Comparison of ENCODE assay signal across 18 cellular contexts in the genomic region with DNA sequence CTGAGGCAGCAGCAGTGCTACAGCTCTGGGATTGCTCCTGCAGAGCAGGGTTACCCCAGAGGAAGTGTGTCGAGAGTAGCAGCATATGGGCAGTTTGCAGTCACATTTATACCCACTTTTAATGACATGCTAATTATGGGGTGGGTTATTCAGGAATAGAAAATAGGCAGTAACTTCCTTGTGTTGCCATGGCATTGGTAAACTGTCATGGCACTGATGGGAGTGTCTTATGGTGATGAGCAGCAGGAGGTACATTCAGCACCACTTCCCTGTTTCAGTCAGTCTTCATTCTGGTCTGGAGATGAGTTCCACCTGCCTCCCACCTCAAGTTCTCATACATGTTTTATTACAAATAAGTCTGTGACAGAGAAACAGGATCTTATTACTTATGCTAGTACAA. TPM values are rescaled to one million over a fixed set of nuclear protein-coding genes. Genes with fewer than 3 reads are reported as not detected.
DNase-seq lines count a peak whose midpoint lies in the region; ATAC-seq lines count a peak whose summit lies in the region.
"Had no signal": no experiment of that assay in that cellular context is flagged by ENCODE, and none has a peak within 500 bp of the region (broad histone marks: within the 10 kb centered on the region; RNA-seq: fewer than 3 reads in every experiment).

No MANE protein-coding gene starts in this region.

- no peak overlapping the region for H2BK5ac ChIP-seq in mesenchymal stem cell (ENCODE audit: low read depth, low read length, poor library complexity, severe bottlenecking)

- peak; percentile 42 for ATAC-seq in GM18498 (IDR thresholded peaks at IDR 0.05; ENCODE audit: unreplicated experiment)
- peak; percentile 43 for ATAC-seq in HG03175 (IDR thresholded peaks at IDR 0.05; ENCODE audit: unreplicated experiment)
- peak; percentile 72 for ATAC-seq in memory B cell (ENCODE audit: low read depth)
- no peak for ATAC-seq in GM21360 (IDR thresholded peaks at IDR 0.05; ENCODE audit: unreplicated experiment)
- ATAC-seq in naive thymus-derived CD8-positive, alpha-beta T cell, result no peak
- no peak for ATAC-seq in HG02981 (IDR thresholded peaks at IDR 0.05; ENCODE audit: unreplicated experiment)

- H4K8ac ChIP-seq in mesenchymal stem cell (ENCODE audit: low read length), result no peak overlapping the region

- H3K4me1 Mint-ChIP-seq in memory B cell, result peaks cover 16% of the 10 kb centered on the region
- peaks cover 0 to 13% (median 1%) of the 10 kb centered on the region in 4 donors for H3K4me1 Mint-ChIP-seq in naive thymus-derived CD8-positive, alpha-beta T cell

- H3K27ac ChIP-seq in mesenchymal stem cell (ENCODE audit: low read length, poor library complexity, severe bottlenecking), result no peak overlapping the region
- H3K27ac ChIP-seq: dorsolateral prefrontal cortex, left ventricle myocardium inferior, WERI-Rb-1 had no signal

- no peaks in the 10 kb centered on the region for H3K36me3 ChIP-seq in mesenchymal stem cell (ENCODE audit: control insufficient read depth in 1 of 2, insufficient read depth in 2 of 2, low read depth in 1 of 2, low read length in 2 of 2)
- H3K36me3 ChIP-seq: HAP-1, left ventricle myocardium inferior, WERI-Rb-1 had no signal

- peaks cover 4% of the 10 kb centered on the region for H3K27me3 Mint-ChIP-seq in memory B cell
- H3K27me3 Mint-ChIP-seq in naive thymus-derived CD8-positive, alpha-beta T cell, result peaks cover 0 to 14% (median 4%) of the 10 kb centered on the region in 5 donors

- H3K4ac ChIP-seq in mesenchymal stem cell (ENCODE audit: low read depth in 1 of 2, low read length in 2 of 2), result no peak overlapping the region

- no peak overlapping the region for H2BK120ac ChIP-seq in mesenchymal stem cell (ENCODE audit: low read depth, low read length)

- no peak overlapping the region for H3K9ac ChIP-seq in mesenchymal stem cell (ENCODE audit: low read length)

- H3K18ac ChIP-seq in mesenchymal stem cell (ENCODE audit: low read depth in 1 of 2, low read length in 2 of 2), result no peak overlapping the region

- H3K36me3 Mint-ChIP-seq in memory B cell, result peaks cover 3% of the 10 kb centered on the region
- peaks cover 0 to 6% (median 0%) of the 10 kb centered on the region in 3 donors for H3K36me3 Mint-ChIP-seq in naive thymus-derived CD8-positive, alpha-beta T cell

- H3K79me1 ChIP-seq in mesenchymal stem cell (replicated peaks; ENCODE audit: low read length, poor library complexity, severe bottlenecking), result no peaks in the 10 kb centered on the region

- H4K91ac ChIP-seq in mesenchymal stem cell (ENCODE audit: low read length), result no peak overlapping the region

- H3K4me1 ChIP-seq in mesenchymal stem cell (ENCODE audit: control insufficient read depth, insufficient read depth, low read depth, low read length), result no peaks in the 10 kb centered on the region
- H3K4me1 ChIP-seq: HAP-1, left ventricle myocardium inferior had no signal

- peaks cover 5% of the 10 kb centered on the region for H3K9me3 Mint-ChIP-seq in memory B cell
- H3K9me3 Mint-ChIP-seq in naive thymus-derived CD8-positive, alpha-beta T cell, result peaks cover 0 to 6% (median 0%) of the 10 kb centered on the region in 9 donors
- H3K9me3 Mint-ChIP-seq: activated T-helper 1 cell treated with anti-CD3 and anti-CD28 coated beads, Interleukin-12 subunit alpha, Interleukin-12 subunit beta, Interleukin-2, Interleukin-4 antibody, amounts not matched to agents 30 ng/mL and 10 ng/mL and 1 ng/mL, durations not matched to agents 14 hours and 24 hours and 36 hours had no signal

- no peak overlapping the region for H3K4me3 ChIP-seq in mesenchymal stem cell (ENCODE audit: insufficient read depth in 1 of 2, low read depth in 1 of 2, low read length in 2 of 2)
- H3K4me3 ChIP-seq: dorsolateral prefrontal cortex, HAP-1, left ventricle myocardium inferior had no signal

- peaks cover 0 to 4% of the 10 kb centered on the region in 2 experiments for H3K27me3 ChIP-seq in mesenchymal stem cell (ENCODE audit: control insufficient read depth in 1 of 2, insufficient read depth in 1 of 2, low read length in 2 of 2)
- H3K27me3 ChIP-seq: dorsolateral prefrontal cortex had no signal

- no peak overlapping the region for H2BK15ac ChIP-seq in mesenchymal stem cell (ENCODE audit: low read depth, poor library complexity, severe bottlenecking)

- peak; percentile 40 for DNase-seq in NCI-H526 treated with DMSO at 0.1 percent for 48 hours (lab: John Stamatoyannopoulos, UW)
- DNase-seq in memory B cell (ENCODE audit: low spot score in 2 of 2), result peak in 1 of 2 donors; percentile 31
- no peak for DNase-seq in mesenchymal stem cell
- no peak for DNase-seq in naive thymus-derived CD8-positive, alpha-beta T cell
- DNase-seq: activated CD8-positive, alpha-beta memory T cell treated with anti-CD3 and anti-CD28 coated beads for 24 hours; dorsolateral prefrontal cortex; erythroblast; left ventricle myocardium inferior; SHP77; stimulated activated CD4-positive, alpha-beta T cell treated with anti-CD3 and anti-CD28 coated beads, Interleukin-4, amount 100 ng/mL, for 1 hour; T-helper 1 cell; WERI-Rb-1 had no signal

- POLR2A ChIA-PET in naive thymus-derived CD8-positive, alpha-beta T cell (lab: Charles Lee), result no interaction called here

- no peak overlapping the region for H3K4me2 ChIP-seq in mesenchymal stem cell (ENCODE audit: low read length, poor library complexity, severe bottlenecking)

- H3K9me3 ChIP-seq in mesenchymal stem cell (ENCODE audit: control insufficient read depth, low read length), result no peaks in the 10 kb centered on the region
- H3K9me3 ChIP-seq: HAP-1, left ventricle myocardium inferior had no signal

- no peak overlapping the region for H2BK12ac ChIP-seq in mesenchymal stem cell (ENCODE audit: low read length in 2 of 2)

- H3K27ac Mint-ChIP-seq in memory B cell, result peak overlapping the region; percentile 57
- H3K27ac Mint-ChIP-seq in naive thymus-derived CD8-positive, alpha-beta T cell, result peak overlapping the region in 1 of 10 donors; percentile 29
- H3K27ac Mint-ChIP-seq: activated T-helper 1 cell treated with anti-CD3 and anti-CD28 coated beads, Interleukin-12 subunit alpha, Interleukin-12 subunit beta, Interleukin-2, Interleukin-4 antibody, amounts not matched to agents 30 ng/mL and 10 ng/mL and 1 ng/mL, durations not matched to agents 14 hours and 24 hours and 36 hours had no signal

- H3K14ac ChIP-seq in mesenchymal stem cell (ENCODE audit: low read length in 2 of 2), result no peak overlapping the region

- peak overlapping the region; percentile 29 for H3K4me3 Mint-ChIP-seq in memory B cell
- H3K4me3 Mint-ChIP-seq in naive thymus-derived CD8-positive, alpha-beta T cell, result no peak overlapping the region
- H3K4me3 Mint-ChIP-seq: activated T-helper 1 cell treated with anti-CD3 and anti-CD28 coated beads, Interleukin-12 subunit alpha, Interleukin-12 subunit beta, Interleukin-2, Interleukin-4 antibody, amounts not matched to agents 30 ng/mL and 10 ng/mL and 1 ng/mL, durations not matched to agents 14 hours and 24 hours and 36 hours had no signal

- no peak overlapping the region for H3K23ac ChIP-seq in mesenchymal stem cell (ENCODE audit: low read length in 2 of 2)

- WGBS in mesenchymal stem cell, result no CpG with 5 or more reads among the region's 1 CpG

- no peak overlapping the region for H2AK5ac ChIP-seq in mesenchymal stem cell (ENCODE audit: low read length, severe bottlenecking)

- no peak overlapping the region for H2AFZ ChIP-seq in mesenchymal stem cell (ENCODE audit: low read depth, low read length)

RNA-seq across cellular contexts. Expression of a gene that starts 38.5 kb away (rescaled TPM):
- polyA plus RNA-seq in mesenchymal stem cell (2013, experiment 1 of 2), result 11.5 TPM
- polyA plus RNA-seq in mesenchymal stem cell (2013, experiment 2 of 2), result 11.2 TPM
- total RNA-seq in naive thymus-derived CD8-positive, alpha-beta T cell, result not detected
- polyA plus RNA-seq in naive thymus-derived CD8-positive, alpha-beta T cell, result under 1 TPM in 1 of 3 donors, not detected in 2; 0.20 TPM

Comparison
In these comparisons a context has a peak if more than half of its experiments do, and no peak if none do; other contexts are left out.
1. ATAC-seq: peak in GM18498 (single experiment), HG03175 (single experiment) and memory B cell (single experiment); none in GM21360 (single experiment), naive thymus-derived CD8-positive, alpha-beta T cell (0 of 2) and HG02981 (single experiment).